ENCODE assay signal across 21 cellular contexts in the genomic region with DNA sequence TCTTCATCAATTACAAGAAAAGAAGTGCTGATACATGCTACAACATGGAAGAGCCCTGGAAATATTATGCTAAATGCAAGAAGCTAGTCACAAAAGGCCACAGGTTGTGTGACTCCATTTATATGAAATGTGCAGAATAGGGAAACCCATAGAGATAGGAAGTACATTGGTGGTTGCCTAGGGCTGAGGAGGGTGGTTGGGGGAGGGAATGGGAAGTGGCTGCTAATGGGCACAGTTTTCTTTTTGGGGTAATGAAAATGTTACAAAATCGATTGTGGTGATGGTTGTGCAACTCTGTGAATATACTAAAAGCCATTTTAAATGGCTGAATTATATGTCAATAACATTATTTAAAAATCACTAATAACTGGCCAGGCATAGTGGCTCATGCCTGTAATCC. TPM values are rescaled to one million over a fixed set of nuclear protein-coding genes. Genes with fewer than 3 reads are reported as not detected.
"Had no signal": no experiment of that assay in that cellular context is flagged by ENCODE, and none has a peak within 500 bp of the region (broad histone marks: within the 10 kb centered on the region; RNA-seq: fewer than 3 reads in every experiment).

No MANE protein-coding gene starts in this region.

- H3K27ac ChIP-seq: ascending aorta, breast epithelium, gastrocnemius medialis, heart left ventricle, psoas muscle, sigmoid colon, thyroid gland had no signal

- DNase-seq: activated CD4-positive, alpha-beta T cell treated with anti-CD3 and anti-CD28 coated beads, Interleukin-2, amount 50 U/mL, for 1 hour; erythroblast; gastrocnemius medialis; heart left ventricle; immature natural killer cell; midbrain; psoas muscle; sigmoid colon; stimulated activated CD4-positive, alpha-beta T cell treated with anti-CD3 and anti-CD28 coated beads, Interleukin-1b, Interleukin-23, amount 100 ng/mL, for 48 hours; thyroid gland had no signal

- ATAC-seq: activated CD4-positive, CD25-positive, alpha-beta regulatory T cell treated with anti-CD3 and anti-CD28 coated beads, Interleukin-2, amount 50 U/mL, for 24 hours; gastrocnemius medialis; psoas muscle had no signal

- H3K27me3 ChIP-seq: ascending aorta had no signal

- H3K36me3 ChIP-seq: ascending aorta, breast epithelium, gastrocnemius medialis, heart left ventricle, sigmoid colon, thyroid gland had no signal

- H3K4me1 ChIP-seq: breast epithelium had no signal

- H3K4me3 ChIP-seq: ascending aorta, breast epithelium, gastrocnemius medialis, heart left ventricle, psoas muscle, sigmoid colon, thyroid gland had no signal

- H3K9me3 ChIP-seq: ascending aorta, breast epithelium, gastrocnemius medialis, heart left ventricle, psoas muscle, sigmoid colon, thyroid gland had no signal

RNA-seq across cellular contexts. Expression of a gene that starts 24.3 kb away (rescaled TPM):
- total RNA-seq: activated CD8-positive, alpha-beta memory T cell treated with anti-CD3 and anti-CD28 coated beads for 36 hours; activated T-helper 1 cell treated with anti-CD3 and anti-CD28 coated beads, Interleukin-12 subunit alpha, Interleukin-12 subunit beta, Interleukin-2, Interleukin-4 antibody, amounts not matched to agents 30 ng/mL and 10 ng/mL and 1 ng/mL, durations not matched to agents 14 hours and 24 hours and 36 hours; ascending aorta; breast epithelium; chondrocyte; dermis microvascular lymphatic vessel endothelial cell; gastrocnemius medialis; heart left ventricle; lung microvascular endothelial cell; myocyte; neural crest cell; osteoblast; psoas muscle; sigmoid colon; thyroid gland had no signal

RNA-seq across cellular contexts. Expression of a gene that starts 47.6 kb away (rescaled TPM):
- total RNA-seq: ascending aorta, dermis microvascular lymphatic vessel endothelial cell, gastrocnemius medialis, lung microvascular endothelial cell had no signal
